In the genomic region with DNA sequence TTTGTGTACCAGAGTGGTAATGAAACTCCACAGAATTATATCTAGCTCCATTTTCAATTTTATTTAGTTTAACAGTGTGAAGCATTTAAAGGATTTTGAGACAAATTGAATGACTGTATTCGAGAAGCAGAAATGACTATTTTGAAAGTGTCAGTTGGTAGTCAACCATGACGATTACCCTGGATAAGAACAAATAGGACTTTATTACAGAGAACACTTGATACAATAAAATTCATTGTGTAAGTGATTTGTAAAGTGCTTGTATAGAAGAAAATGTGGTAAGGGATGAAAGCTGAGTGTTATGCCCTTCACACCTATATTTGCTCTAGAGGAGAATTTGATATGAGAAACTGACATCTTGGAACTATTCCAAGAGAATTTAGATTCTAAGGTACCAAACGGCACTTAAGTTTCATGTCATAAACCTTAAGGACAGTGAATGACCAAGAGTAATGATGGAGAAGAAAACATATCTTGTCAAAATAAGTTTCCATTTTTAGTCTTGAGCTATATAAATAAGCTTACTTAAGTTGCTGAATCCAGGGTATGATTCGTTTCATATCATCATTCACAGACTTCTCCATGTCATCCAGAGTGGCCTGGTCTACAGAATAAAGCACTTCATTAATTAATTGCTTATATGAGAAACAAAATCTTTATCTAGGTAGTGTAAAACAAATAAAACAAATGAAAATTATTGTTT, we compare ENCODE assay signal across 20 cellular contexts.
"Had no signal": no experiment of that assay in that cellular context is flagged by ENCODE, and none has a peak within 500 bp of the region (broad histone marks: within the 10 kb centered on the region; RNA-seq: fewer than 3 reads in every experiment).

No MANE protein-coding gene starts in this region.

- H3K36me3 ChIP-seq: adrenal gland, right atrium auricular region had no signal

- H3K4me2 ChIP-seq: hepatocyte had no signal

- H3K9me3 ChIP-seq: adrenal gland, left lung, neutrophil, suprapubic skin had no signal

- H3K4me3 ChIP-seq: adrenal gland, cardiac muscle cell, hepatocyte, left lung, right atrium auricular region, suprapubic skin had no signal

- H3K79me2 ChIP-seq: hepatocyte had no signal

- H3K4me1 ChIP-seq: left lung, right atrium auricular region, suprapubic skin had no signal

- ATAC-seq: activated CD8-positive, alpha-beta T cell treated with anti-CD3 and anti-CD28 coated beads, Interleukin-2, amount 10 ng/mL, durations not matched to agents 7 days and 5 days; left lung; natural killer cell had no signal

- H3K27ac ChIP-seq: adrenal gland, cardiac muscle cell, hepatocyte, left lung, neutrophil, right atrium auricular region, suprapubic skin had no signal

- DNase-seq: activated B cell treated with CpG ODN at 0.5 μM for 24 hours; activated CD4-positive, alpha-beta T cell treated with anti-CD3 and anti-CD28 coated beads for 48 hours; activated CD8-positive, alpha-beta memory T cell treated with anti-CD3 and anti-CD28 coated beads, Interleukin-2, amount 50 U/mL, for 4 hours; activated CD8-positive, alpha-beta T cell treated with anti-CD3 and anti-CD28 coated beads, Interleukin-2, amount 10 ng/mL, durations not matched to agents 7 days and 5 days; activated effector memory CD4-positive, alpha-beta T cell treated with anti-CD3 and anti-CD28 coated beads, Interleukin-2, amount 50 U/mL, for 16 hours; activated T-cell treated with anti-CD3 and anti-CD28 coated beads, Interleukin-2, amount 50 U/mL, for 48 hours; adrenal gland; erythroblast; left lung; mesenchymal stem cell; natural killer cell; small intestine; stimulated activated CD4-positive, alpha-beta T cell treated with anti-CD3 and anti-CD28 coated beads, Interleukin-4, amount 100 ng/mL, for 24 hours; stimulated activated naive CD4-positive, alpha-beta T cell; trophoblast cell had no signal

- H3K27me3 ChIP-seq: cardiac muscle cell, hepatocyte, neutrophil, right atrium auricular region, suprapubic skin had no signal

- H2AFZ ChIP-seq: hepatocyte had no signal
